8 cellular contexts compared by ENCODE assay signal in the genomic region with DNA sequence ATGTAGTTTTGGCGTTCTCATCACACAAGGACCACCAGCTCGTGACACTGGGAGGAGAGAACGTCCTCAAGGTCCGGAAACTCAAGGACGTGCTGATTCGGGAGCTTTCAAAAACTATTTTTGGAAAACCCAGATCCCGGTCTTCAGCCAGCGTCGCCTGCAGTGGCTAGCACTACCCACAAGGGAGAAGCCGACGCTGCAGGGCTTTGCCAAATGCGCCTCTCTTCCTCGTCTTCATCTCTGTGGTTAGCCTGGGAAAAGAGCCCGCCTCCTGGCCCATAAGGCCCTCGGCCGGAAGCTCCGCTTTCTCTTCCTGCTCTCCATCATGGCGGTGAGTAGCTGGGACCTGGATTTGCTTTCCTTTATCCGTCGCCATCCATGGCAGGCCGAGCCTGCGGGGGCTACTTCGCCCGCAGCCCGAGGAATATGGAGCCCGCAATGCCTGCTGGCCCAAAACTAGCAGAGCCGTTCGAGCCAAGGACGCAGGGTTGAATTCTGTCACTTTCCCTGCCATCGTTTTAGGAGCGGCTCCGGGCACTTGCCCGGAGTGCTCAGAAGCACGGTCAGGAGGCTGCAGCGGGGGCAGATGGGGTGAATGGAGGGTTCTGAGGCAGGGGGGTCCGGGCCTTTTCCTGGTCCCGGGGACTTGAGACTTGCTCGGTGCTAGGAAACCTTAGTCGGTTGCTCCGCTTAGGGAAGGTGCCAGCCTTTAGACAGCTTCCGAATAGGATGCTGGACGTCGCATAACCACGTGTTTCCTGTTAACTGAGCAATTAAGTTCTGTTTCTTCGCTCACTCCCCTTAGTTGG. TPM values are rescaled to one million over a fixed set of nuclear protein-coding genes. Genes with fewer than 3 reads are reported as not detected.
DNase-seq lines count a peak whose midpoint lies in the region; ATAC-seq and TF ChIP-seq lines count a peak whose summit lies in the region.

A gene (plus strand): TSS at position 308 of the 809 bp plus-strand sequence. CDS start 18 bp downstream, at position 326.

- peak within 1 kb of the TSS; percentile 87 for H3K4me3 ChIP-seq in LNCaP clone FGC (ENCODE audit: low read depth, low read length)

- peak within 1 kb of the TSS; percentile 92 to 95 for H3K27ac Mint-ChIP-seq in natural killer cell treated with Interleukin-12 subunit alpha and Interleukin-12 subunit beta and Interleukin-15 and Interleukin-18, amount 100 ng/mL, for 72 hours

- TF ChIP-seq CTCF in LNCaP clone FGC (IDR thresholded peaks at IDR 0.05; ENCODE audit: control insufficient read depth, extremely low read depth, insufficient read depth) = peak; percentile 42

- peaks cover 46% of the 10 kb centered on the region for H3K36me3 Mint-ChIP-seq in natural killer cell treated with Interleukin-12 subunit alpha and Interleukin-12 subunit beta and Interleukin-15 and Interleukin-18, amount 100 ng/mL, for 72 hours

- peak within 1 kb of the TSS; percentile 91 for H3K4me3 Mint-ChIP-seq in natural killer cell treated with Interleukin-12 subunit alpha and Interleukin-12 subunit beta and Interleukin-15 and Interleukin-18, amount 100 ng/mL, for 72 hours

- peak; percentile 98 to 99 for ATAC-seq in natural killer cell treated with Interleukin-12 subunit alpha and Interleukin-12 subunit beta and Interleukin-15 and Interleukin-18, amount 100 ng/mL, for 72 hours
- ATAC-seq in stimulated activated naive CD8-positive, alpha-beta T cell treated with anti-CD3 and anti-CD28 coated beads, Interleukin-15, Interleukin-2, amounts not matched to agents 100 U/mL and 50 U/mL, for 24 hours = peak; percentile 99

- peak; percentile 99 for TF ChIP-seq POLR2A in Raji (IDR thresholded peaks at IDR 0.05; ENCODE audit: insufficient read depth, low read depth, low read length)

- peak; percentile 97 for DNase-seq in EH (ENCODE audit: low read depth)
- peak; percentile 75 for DNase-seq in GOT3 (lab: John Stamatoyannopoulos, UW)
- peak; percentile 84 for DNase-seq in LNCaP clone FGC (ENCODE audit: low read depth)
- DNase-seq in activated T-helper 9 cell treated with anti-CD3 and anti-CD28 coated beads, Interleukin-2, amount 50 U/mL, for 16 hours (ENCODE audit: low read depth) = peak; percentile 80
- peak; percentile 97 for DNase-seq in fibroblast of peridontal ligament (ENCODE audit: extremely low read depth)
- DNase-seq in natural killer cell treated with Interleukin-12 subunit alpha and Interleukin-12 subunit beta and Interleukin-15 and Interleukin-18, amount 100 ng/mL, for 72 hours (ENCODE audit: low spot score) = peak; percentile 93
- DNase-seq in stimulated activated naive CD8-positive, alpha-beta T cell treated with anti-CD3 and anti-CD28 coated beads, Interleukin-15, Interleukin-2, amounts not matched to agents 100 U/mL and 50 U/mL, for 24 hours = peak; percentile 86

- no peaks in the 10 kb centered on the region for H3K27me3 Mint-ChIP-seq in natural killer cell treated with Interleukin-12 subunit alpha and Interleukin-12 subunit beta and Interleukin-15 and Interleukin-18, amount 100 ng/mL, for 72 hours

- H3K9me3 Mint-ChIP-seq in natural killer cell treated with Interleukin-12 subunit alpha and Interleukin-12 subunit beta and Interleukin-15 and Interleukin-18, amount 100 ng/mL, for 72 hours = no peaks in the 10 kb centered on the region

- H3K4me1 Mint-ChIP-seq in natural killer cell treated with Interleukin-12 subunit alpha and Interleukin-12 subunit beta and Interleukin-15 and Interleukin-18, amount 100 ng/mL, for 72 hours (ENCODE audit: low read depth in 2 of 2) = peaks cover 42 to 47% of the 10 kb centered on the region in 2 donors

RNA-seq across cellular contexts. Expression of the gene that starts here (rescaled TPM):
- 100 to 1,000 TPM; 560 to 666 TPM for total RNA-seq in natural killer cell treated with Interleukin-12 subunit alpha and Interleukin-12 subunit beta and Interleukin-15 and Interleukin-18, amount 100 ng/mL, for 72 hours

Comparison
In these comparisons a context has a peak if more than half of its experiments do, and no peak if none do; other contexts are left out.
1. Peak in every context shown above with its lines: DNase-seq, ATAC-seq and H3K4me3 ChIP-seq.